ENCODE assay signal across 16 cellular contexts in genomic region chr20:32516985-32517873, GRCh38.
A peak's percentile ranks its signal among the peaks of the same experiment; 100 is the strongest.
DNase-seq lines count a peak whose midpoint lies in the region; ATAC-seq and TF ChIP-seq lines count a peak whose summit lies in the region.
"Had no signal": no experiment of that assay in that cellular context is flagged by ENCODE, and none has a peak within 500 bp of the region (broad histone marks: within the 10 kb centered on the region; RNA-seq: fewer than 3 reads in every experiment).

No MANE protein-coding gene starts in this region.

- H3K27me3 Mint-ChIP-seq in glutamatergic neuron (ENCODE audit: unreplicated experiment): peaks cover 27% of the 10 kb centered on the region
- peaks cover 17% of the 10 kb centered on the region for H3K27me3 Mint-ChIP-seq in neural progenitor cell (ENCODE audit: insufficient read depth, low read depth)
- H3K27me3 Mint-ChIP-seq in CD4-positive, alpha-beta memory T cell: no peaks in the 10 kb centered on the region
- H3K27me3 Mint-ChIP-seq: activated CD4-positive, alpha-beta memory T cell treated with anti-CD3 and anti-CD28 coated beads, Interleukin-2, amount 10 ng/mL, durations not matched to agents 7 days and 5 days; stimulated activated naive CD8-positive, alpha-beta T cell treated with anti-CD3 and anti-CD28 coated beads, Interleukin-15, Interleukin-2, amounts not matched to agents 100 ng/mL and 50 ng/mL, for 24 hours had no signal

- intact Hi-C loops in CD4-positive, alpha-beta memory T cell (cut with micrococcal nuclease): no loop called here

- TF ChIP-seq CTCF in DND-41 (IDR thresholded peaks at IDR 0.05; ENCODE audit: borderline replicate concordance, extremely low read depth, low read length, poor library complexity, severe bottlenecking) (no peak), glutamatergic neuron (IDR thresholded peaks at IDR 0.05; ENCODE audit: partially characterized antibody, unreplicated experiment) (no peak), neural progenitor cell (IDR thresholded peaks at IDR 0.05) (no peak)

- CTCF ChIA-PET in CD4-positive, alpha-beta memory T cell (lab: Charles Lee; ENCODE audit: partially characterized antibody): interaction anchor here (1.3 to 5.4 kb wide), 3 partner anchors 8 to 136 kb away, joined by 4 to 26 read pairs (median 5); no protein-coding TSS in a partner anchor

- H2AFZ ChIP-seq in DND-41 (ENCODE audit: low read depth, low read length) (no peak overlapping the region), neural progenitor cell (replicated peaks) (peak overlapping the region; percentile 65)

- H3K27ac Mint-ChIP-seq in glutamatergic neuron (ENCODE audit: unreplicated experiment) (no peak overlapping the region), neural progenitor cell (peak overlapping the region; percentile 60)
- peak overlapping the region in 3 of 7 donors; percentile 4 to 83 (median 41) for H3K27ac Mint-ChIP-seq in CD4-positive, alpha-beta memory T cell
- H3K27ac Mint-ChIP-seq: activated CD4-positive, alpha-beta memory T cell treated with anti-CD3 and anti-CD28 coated beads, Interleukin-2, amount 10 ng/mL, durations not matched to agents 7 days and 5 days; progenitor cell of endocrine pancreas had no signal

- H4K20me1 ChIP-seq in DND-41 (ENCODE audit: insufficient read depth, low read length) (no peaks in the 10 kb centered on the region), neural progenitor cell (ENCODE audit: low read depth) (peaks cover 4% of the 10 kb centered on the region)

- H3K79me2 ChIP-seq in DND-41 (ENCODE audit: insufficient read depth, low read length) (peaks cover 4% of the 10 kb centered on the region), neural progenitor cell (ENCODE audit: low read depth) (no peaks in the 10 kb centered on the region)

- POLR2A ChIA-PET in CD4-positive, alpha-beta memory T cell (lab: Charles Lee; ENCODE audit: partially characterized antibody): interaction anchor here (1.2 kb wide), 1 partner anchor 19 kb away, joined by 3 read pairs; no protein-coding TSS in a partner anchor

- H3K4me1 ChIP-seq in DND-41 (ENCODE audit: insufficient read depth, low read length) (peaks cover 18% of the 10 kb centered on the region), SJSA1 (replicated peaks) (peaks cover 16% of the 10 kb centered on the region), neural progenitor cell (peaks cover 20% of the 10 kb centered on the region)
- peaks cover 39% of the 10 kb centered on the region for H3K4me1 ChIP-seq in CD4-positive, alpha-beta memory T cell (ENCODE audit: insufficient read depth, low read length)

- H3F3A ChIP-seq in neural progenitor cell (ENCODE audit: low read depth): no peaks in the 10 kb centered on the region

- H3K27ac ChIP-seq in DND-41 (ENCODE audit: low read length) (peak overlapping the region; percentile 54), SJSA1 (no peak overlapping the region), neural progenitor cell (no peak overlapping the region)
- H3K27ac ChIP-seq in CD4-positive, alpha-beta memory T cell (ENCODE audit: low read depth, low read length): no peak overlapping the region

- H3K4me1 Mint-ChIP-seq in glutamatergic neuron (ENCODE audit: low read depth, unreplicated experiment) (peaks cover 30% of the 10 kb centered on the region), neural progenitor cell (peaks cover 63% of the 10 kb centered on the region)
- peaks cover 36 to 68% (median 54%) of the 10 kb centered on the region in 4 donors for H3K4me1 Mint-ChIP-seq in CD4-positive, alpha-beta memory T cell

- no peak overlapping the region for H3K9ac ChIP-seq in DND-41 (ENCODE audit: low read depth, low read length)
- no peak overlapping the region for H3K9ac ChIP-seq in neural progenitor cell

- ATAC-seq in DND-41 (ENCODE audit: insufficient read depth, low read depth) (no peak), HG03457 (IDR thresholded peaks at IDR 0.05; ENCODE audit: unreplicated experiment) (no peak), HG03175 (IDR thresholded peaks at IDR 0.05; ENCODE audit: unreplicated experiment) (no peak), HG03196 (IDR thresholded peaks at IDR 0.05; ENCODE audit: unreplicated experiment) (no peak)
- ATAC-seq: left colon had no signal

- H3K9me3 Mint-ChIP-seq in glutamatergic neuron (ENCODE audit: unreplicated experiment): peaks cover 32% of the 10 kb centered on the region
- H3K9me3 Mint-ChIP-seq in neural progenitor cell: peaks cover 3% of the 10 kb centered on the region
- H3K9me3 Mint-ChIP-seq in CD4-positive, alpha-beta memory T cell: peaks cover 0 to 2% (median 0%) of the 10 kb centered on the region in 8 donors
- H3K9me3 Mint-ChIP-seq: activated CD4-positive, alpha-beta memory T cell treated with anti-CD3 and anti-CD28 coated beads, Interleukin-2, amount 10 ng/mL, durations not matched to agents 7 days and 5 days; stimulated activated naive CD8-positive, alpha-beta T cell treated with anti-CD3 and anti-CD28 coated beads, Interleukin-15, Interleukin-2, amounts not matched to agents 100 ng/mL and 50 ng/mL, for 24 hours had no signal

- H3K4me3 ChIP-seq in DND-41 (ENCODE audit: low read depth in 1 of 2, low read length in 2 of 2) (no peak overlapping the region), SJSA1 (no peak overlapping the region), neural progenitor cell (no peak overlapping the region)
- no peak overlapping the region for H3K4me3 ChIP-seq in CD4-positive, alpha-beta memory T cell (ENCODE audit: low read length in 2 of 2)
- H3K4me3 ChIP-seq: coronary artery had no signal

- H3K9me3 ChIP-seq in DND-41 (ENCODE audit: insufficient read depth, low read length, severe bottlenecking) (no peaks in the 10 kb centered on the region), SJSA1 (replicated peaks) (no peaks in the 10 kb centered on the region), neural progenitor cell (ENCODE audit: low read depth) (no peaks in the 10 kb centered on the region)
- H3K9me3 ChIP-seq in CD4-positive, alpha-beta memory T cell (ENCODE audit: control insufficient read depth in 1 of 2, low read length in 2 of 2): no peaks in the 10 kb centered on the region

- DNase-seq in DND-41 (no peak), SJSA1 (ENCODE audit: low read depth in 1 of 2, low spot score in 2 of 2) (peak; percentile 63 to 69), glutamatergic neuron (no peak), neural progenitor cell (ENCODE audit: low spot score) (peak; percentile 29)
- DNase-seq in CD4-positive, alpha-beta memory T cell: no peak
- DNase-seq: activated CD4-positive, alpha-beta memory T cell treated with anti-CD3 and anti-CD28 coated beads, Interleukin-2, amount 10 ng/mL, durations not matched to agents 7 days and 5 days; activated naive CD4-positive, alpha-beta T cell; foreskin fibroblast; left colon; stimulated activated CD4-positive, alpha-beta T cell treated with anti-CD3 and anti-CD28 coated beads, Interleukin-4, amount 100 ng/mL, for 1 hour had no signal

- H3K36me3 ChIP-seq in DND-41 (ENCODE audit: insufficient read depth, low read length) (peaks cover 73% of the 10 kb centered on the region), SJSA1 (no peaks in the 10 kb centered on the region; the same call in 1 of the 2 replicates), neural progenitor cell (no peaks in the 10 kb centered on the region)
- peaks cover 59% of the 10 kb centered on the region for H3K36me3 ChIP-seq in CD4-positive, alpha-beta memory T cell (ENCODE audit: insufficient read depth, low read length)

- H3K4me3 Mint-ChIP-seq in glutamatergic neuron (ENCODE audit: unreplicated experiment) (peak overlapping the region; percentile 14), neural progenitor cell (no peak overlapping the region)
- H3K4me3 Mint-ChIP-seq in CD4-positive, alpha-beta memory T cell: no peak overlapping the region
- H3K4me3 Mint-ChIP-seq: activated CD4-positive, alpha-beta memory T cell treated with anti-CD3 and anti-CD28 coated beads, Interleukin-2, amount 10 ng/mL, durations not matched to agents 7 days and 5 days; stimulated activated naive CD8-positive, alpha-beta T cell treated with anti-CD3 and anti-CD28 coated beads, Interleukin-15, Interleukin-2, amounts not matched to agents 100 ng/mL and 50 ng/mL, for 24 hours had no signal

- H3K36me3 Mint-ChIP-seq in glutamatergic neuron (ENCODE audit: unreplicated experiment): peaks cover 23% of the 10 kb centered on the region
- H3K36me3 Mint-ChIP-seq in neural progenitor cell: peaks cover 6% of the 10 kb centered on the region
- H3K36me3 Mint-ChIP-seq in CD4-positive, alpha-beta memory T cell: peaks cover 53 to 58% of the 10 kb centered on the region in 2 donors

- H3K27me3 ChIP-seq in DND-41 (ENCODE audit: insufficient read depth, low read length, poor library complexity) (no peaks in the 10 kb centered on the region), SJSA1 (replicated peaks) (no peaks in the 10 kb centered on the region), neural progenitor cell (no peaks in the 10 kb centered on the region)
- no peaks in the 10 kb centered on the region for H3K27me3 ChIP-seq in CD4-positive, alpha-beta memory T cell (ENCODE audit: insufficient read depth, low read length)

- no peak overlapping the region for H3K4me2 ChIP-seq in DND-41 (ENCODE audit: insufficient read depth, low read length)
- no peak overlapping the region for H3K4me2 ChIP-seq in neural progenitor cell

Comparison
In these comparisons a context has a peak if more than half of its experiments do, and no peak if none do; other contexts are left out.
1. DNase-seq: peak in SJSA1 (2 of 2) and neural progenitor cell (single experiment); none in DND-41 (single experiment), glutamatergic neuron (single experiment) and CD4-positive, alpha-beta memory T cell (0 of 5).